Comparison of ENCODE assay signal across 18 cellular contexts in genomic region chr1:217622042-217622441, GRCh38.
DNase-seq lines count a peak whose midpoint lies in the region; ATAC-seq lines count a peak whose summit lies in the region.
"Had no signal": no experiment of that assay in that cellular context is flagged by ENCODE, and none has a peak within 500 bp of the region (broad histone marks: within the 10 kb centered on the region; RNA-seq: fewer than 3 reads in every experiment).

No MANE protein-coding gene starts in this region.

- H3K4me3 Mint-ChIP-seq in stimulated activated naive B cell treated with anti-CD40 and anti-IgM and Interleukin-4, amounts not matched to agents 10 μg/mL and 1 μg/mL and 100 μg/mL, for 72 hours, result no peak overlapping the region
- H3K4me3 Mint-ChIP-seq: effector memory CD8-positive, alpha-beta T cell; memory B cell; stimulated activated naive CD8-positive, alpha-beta T cell treated with anti-CD3 and anti-CD28 coated beads, Interleukin-15, Interleukin-2, amounts not matched to agents 100 ng/mL and 50 ng/mL, for 24 hours had no signal

- no peaks in the 10 kb centered on the region for H3K27me3 Mint-ChIP-seq in stimulated activated naive B cell treated with anti-CD40 and anti-IgM and Interleukin-4, amounts not matched to agents 10 μg/mL and 1 μg/mL and 100 μg/mL, for 72 hours
- H3K27me3 Mint-ChIP-seq: effector memory CD8-positive, alpha-beta T cell; memory B cell; stimulated activated naive CD8-positive, alpha-beta T cell treated with anti-CD3 and anti-CD28 coated beads, Interleukin-15, Interleukin-2, amounts not matched to agents 100 ng/mL and 50 ng/mL, for 24 hours had no signal

- peaks cover 14 to 25% of the 10 kb centered on the region in 2 donors for H3K4me1 Mint-ChIP-seq in stimulated activated naive B cell treated with anti-CD40 and anti-IgM and Interleukin-4, amounts not matched to agents 10 μg/mL and 1 μg/mL and 100 μg/mL, for 72 hours

- no peaks in the 10 kb centered on the region for H3K9me3 Mint-ChIP-seq in stimulated activated naive B cell treated with anti-CD40 and anti-IgM and Interleukin-4, amounts not matched to agents 10 μg/mL and 1 μg/mL and 100 μg/mL, for 72 hours
- H3K9me3 Mint-ChIP-seq: activated T-helper 2 cell treated with anti-CD3 and anti-CD28 coated beads, Interferon-gamma antibody, Interleukin-2, Interleukin-4, amounts not matched to agents 10 μg/mL and 5 μg/mL and 100 μg/mL, durations not matched to agents 14 hours and 24 hours and 36 hours; effector memory CD8-positive, alpha-beta T cell; memory B cell; stimulated activated naive CD8-positive, alpha-beta T cell treated with anti-CD3 and anti-CD28 coated beads, Interleukin-15, Interleukin-2, amounts not matched to agents 100 ng/mL and 50 ng/mL, for 24 hours had no signal

- peaks cover 19 to 27% of the 10 kb centered on the region in 2 donors for H3K36me3 Mint-ChIP-seq in stimulated activated naive B cell treated with anti-CD40 and anti-IgM and Interleukin-4, amounts not matched to agents 10 μg/mL and 1 μg/mL and 100 μg/mL, for 72 hours

- ATAC-seq in GM18867 (IDR thresholded peaks at IDR 0.05; ENCODE audit: unreplicated experiment) (peak; percentile 36), GM21423 (IDR thresholded peaks at IDR 0.05; ENCODE audit: unreplicated experiment) (peak; percentile 22), HG03108 (IDR thresholded peaks at IDR 0.05; ENCODE audit: unreplicated experiment) (peak; percentile 32)
- peak; percentile 48 to 52 for ATAC-seq in stimulated activated naive B cell treated with anti-CD40 and anti-IgM and Interleukin-4, amounts not matched to agents 10 μg/mL and 1 μg/mL and 100 μg/mL, for 72 hours (replicated peaks)
- ATAC-seq: body of pancreas; effector memory CD8-positive, alpha-beta T cell had no signal

- no peak overlapping the region for H3K27ac Mint-ChIP-seq in stimulated activated naive B cell treated with anti-CD40 and anti-IgM and Interleukin-4, amounts not matched to agents 10 μg/mL and 1 μg/mL and 100 μg/mL, for 72 hours
- H3K27ac Mint-ChIP-seq: activated T-helper 2 cell treated with anti-CD3 and anti-CD28 coated beads, Interferon-gamma antibody, Interleukin-2, Interleukin-4, amounts not matched to agents 10 μg/mL and 5 μg/mL and 100 μg/mL, durations not matched to agents 14 hours and 24 hours and 36 hours; memory B cell; stimulated activated naive CD8-positive, alpha-beta T cell treated with anti-CD3 and anti-CD28 coated beads, Interleukin-15, Interleukin-2, amounts not matched to agents 100 ng/mL and 50 ng/mL, for 24 hours had no signal

- DNase-seq in stimulated activated naive B cell treated with anti-CD40 and anti-IgM and Interleukin-4, amounts not matched to agents 10 μg/mL and 1 μg/mL and 100 μg/mL, for 72 hours, result no peak
- no peak for DNase-seq in central memory CD4-positive, alpha-beta T cell
- DNase-seq in EL (no peak), DMS53 (lab: John Stamatoyannopoulos, UW) (no peak)
- DNase-seq: activated CD4-positive, CD25-positive, alpha-beta regulatory T cell treated with anti-CD3 and anti-CD28 coated beads, Interleukin-2, amount 50 U/mL, for 72 hours; body of pancreas; DND-41; effector memory CD8-positive, alpha-beta T cell; NCI-H510A treated with DMSO at 0.1 percent for 48 hours; nucleus accumbens; stimulated activated CD4-positive, alpha-beta T cell treated with anti-CD3 and anti-CD28 coated beads, Interleukin-2, amount 100 ng/mL, for 24 hours; upper lobe of left lung had no signal
